8 cellular contexts compared by ENCODE assay signal in genomic region chr5:159099049-159099760, GRCh38. TPM values are rescaled to one million over a fixed set of nuclear protein-coding genes. Genes with fewer than 3 reads are reported as not detected.
DNase-seq lines count a peak whose midpoint lies in the region; ATAC-seq and TF ChIP-seq lines count a peak whose summit lies in the region.

No MANE protein-coding gene starts in this region.

- H3K27ac Mint-ChIP-seq in MCF 10A (ENCODE audit: low read depth, unreplicated experiment), result peak overlapping the region; percentile 69
- H3K27ac Mint-ChIP-seq in immature natural killer cell, result peak overlapping the region in 1 of 6 donors; percentile 8

- no peak for TF ChIP-seq CTCF in MCF 10A (IDR thresholded peaks at IDR 0.05; ENCODE audit: unreplicated experiment)

- no peaks in the 10 kb centered on the region for H3K9me3 Mint-ChIP-seq in MCF 10A (ENCODE audit: unreplicated experiment)
- H3K9me3 Mint-ChIP-seq in immature natural killer cell, result peaks cover 0 to 1% (median 0%) of the 10 kb centered on the region in 6 donors

- H3K27me3 Mint-ChIP-seq in MCF 10A (ENCODE audit: insufficient read depth, unreplicated experiment) (peaks cover 23% of the 10 kb centered on the region), immature natural killer cell (ENCODE audit: low read depth in 3 of 3) (peaks cover 28 to 60% (median 35%) of the 10 kb centered on the region in 3 donors)

- CTCF ChIA-PET in MCF 10A (lab: Yijun Ruan, JAX), result interaction anchor here (0.7 to 1.1 kb wide), 4 partner anchors 9 to 925 kb away, joined by 3 to 4 read pairs (median 3); no protein-coding TSS in a partner anchor

- BruUV-seq in MCF 10A (replicated peaks; lab: Mats Ljungman, UMichigan), result TSS peak; percentile 63

- ATAC-seq in GM18511 (IDR thresholded peaks at IDR 0.05; ENCODE audit: unreplicated experiment) (peak; percentile 28), HG02763 (IDR thresholded peaks at IDR 0.05; ENCODE audit: unreplicated experiment) (no peak)

- H3K4me3 Mint-ChIP-seq in MCF 10A (ENCODE audit: unreplicated experiment) (peak overlapping the region; percentile 88), immature natural killer cell (peak overlapping the region; percentile 83 to 90 (median 86))

- peaks cover 35% of the 10 kb centered on the region for H3K4me1 Mint-ChIP-seq in MCF 10A (ENCODE audit: insufficient read depth, unreplicated experiment)
- H3K4me1 Mint-ChIP-seq in immature natural killer cell, result peaks cover 35 to 42% of the 10 kb centered on the region in 2 donors

- in situ Hi-C loops in ACHN (cut with HindIII; ENCODE audit: low pct_ligation_motif_present, low pct_unique_long_range_greater_than_20kb, low sequenced_read_pairs), result no loop called here

- intact Hi-C loops in MCF 10A (cut with micrococcal nuclease), result no loop called here

- POLR2A ChIA-PET in MCF 10A (lab: Yijun Ruan, JAX), result interaction anchor here (0.7 to 0.9 kb wide), 2 partner anchors 14 to 96 kb away, joined by 3 to 4 read pairs; no protein-coding TSS in a partner anchor

- peak; percentile 35 for DNase-seq in ACHN
- DNase-seq in HT1080 (ENCODE audit: low read depth), result peak; percentile 49
- peak; percentile 67 for DNase-seq in SKM-1 (lab: John Stamatoyannopoulos, UW; ENCODE audit: unreplicated experiment)
- peak; percentile 55 for DNase-seq in MCF 10A (ENCODE audit: unreplicated experiment)
- DNase-seq in immature natural killer cell, result peak; percentile 31 to 38 (median 35)
- peak; percentile 35 for DNase-seq in stimulated activated CD4-positive, alpha-beta T cell treated with anti-CD3 and anti-CD28 coated beads, Interleukin-1b, Interleukin-23, amount 100 ng/mL, for 48 hours

- H3K36me3 Mint-ChIP-seq in MCF 10A (ENCODE audit: insufficient read depth, unreplicated experiment) (peaks cover 8% of the 10 kb centered on the region), immature natural killer cell (no peaks in the 10 kb centered on the region)

RNA-seq across cellular contexts. Expression of gene EBF1, which starts 0.5 kb away (rescaled TPM):
- total RNA-seq in HT1080 (2014; rRNA removed; shearing (Covaris generic)), result 0.53 and 1.1 TPM in 2 replicates
- polyA plus RNA-seq in HT1080 (2015; cell fraction: cytosol; rRNA removed), result 0.12 and 0.31 TPM in 2 replicates
- polyA plus RNA-seq in HT1080 (2015; cell fraction: nucleus; rRNA removed), result 0.43 and 1.0 TPM in 2 replicates
- 1.0 and 2.0 TPM in 2 replicates for total RNA-seq in MCF 10A (2022)
- not detected for polyA plus RNA-seq in immature natural killer cell
